Comparison of ENCODE assay signal across 12 cellular contexts in the genomic region with DNA sequence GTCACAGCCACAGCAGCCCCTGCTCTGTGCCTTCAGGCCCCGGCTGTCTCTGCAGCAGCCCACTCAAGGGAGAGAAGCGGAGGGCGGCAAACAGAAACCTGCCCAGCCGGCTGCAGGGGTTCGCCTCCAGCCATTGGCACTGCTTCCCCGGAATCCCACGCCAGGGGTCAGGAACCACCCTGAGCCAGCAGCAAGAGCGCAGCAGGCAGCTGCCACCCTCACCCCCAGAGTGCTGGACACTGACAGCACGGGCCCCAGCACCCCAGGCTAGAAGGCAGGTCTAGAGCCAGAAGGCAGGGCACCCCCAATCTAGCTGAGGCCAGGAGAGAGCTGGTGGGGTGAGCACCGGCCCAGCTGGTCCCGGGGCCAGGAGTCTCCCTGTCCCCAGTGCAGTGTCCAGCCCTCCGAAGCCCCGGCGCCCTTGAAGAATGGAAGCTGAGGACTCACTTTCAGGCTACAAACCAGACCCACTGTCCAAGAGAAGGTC. TPM values are rescaled to one million over a fixed set of nuclear protein-coding genes. Genes with fewer than 3 reads are reported as not detected.
DNase-seq lines count a peak whose midpoint lies in the region; ATAC-seq and TF ChIP-seq lines count a peak whose summit lies in the region.
"Had no signal": no experiment of that assay in that cellular context is flagged by ENCODE, and none has a peak within 500 bp of the region (broad histone marks: within the 10 kb centered on the region; RNA-seq: fewer than 3 reads in every experiment).

No MANE protein-coding gene starts in this region.

- H3K4me3 Mint-ChIP-seq in CD8-positive, alpha-beta memory T cell = peak overlapping the region in 4 of 7 donors; percentile 71 to 91 (median 80)
- peak overlapping the region; percentile 87 for H3K4me3 Mint-ChIP-seq in activated naive CD8-positive, alpha-beta T cell treated with anti-CD3 and anti-CD28 coated beads, Interleukin-2, amount 50 U/mL, for 24 hours

- H3K36me3 Mint-ChIP-seq in CD8-positive, alpha-beta memory T cell = peaks cover 0 to 14% (median 0%) of the 10 kb centered on the region in 3 donors
- H3K36me3 Mint-ChIP-seq in activated naive CD8-positive, alpha-beta T cell treated with anti-CD3 and anti-CD28 coated beads, Interleukin-2, amount 50 U/mL, for 24 hours (ENCODE audit: low read depth) = peaks cover 28% of the 10 kb centered on the region

- peak overlapping the region; percentile 85 to 98 (median 94) for H3K27ac Mint-ChIP-seq in CD8-positive, alpha-beta memory T cell
- H3K27ac Mint-ChIP-seq in activated naive CD8-positive, alpha-beta T cell treated with anti-CD3 and anti-CD28 coated beads, Interleukin-2, amount 50 U/mL, for 24 hours = peak overlapping the region; percentile 98

- DNase-seq in CD8-positive, alpha-beta memory T cell = no peak
- peak; percentile 23 for DNase-seq in activated naive CD8-positive, alpha-beta T cell treated with anti-CD3 and anti-CD28 coated beads, Interleukin-2, amount 50 U/mL, for 24 hours
- DNase-seq in osteoblast (ENCODE audit: insufficient read length, low spot score, missing footprints) = peak; percentile 54
- DNase-seq in dermis blood vessel endothelial cell = no peak
- no peak for DNase-seq in NCI-H526 (lab: John Stamatoyannopoulos, UW)
- no peak for DNase-seq in NCI-H1417 (lab: John Stamatoyannopoulos, UW)
- DNase-seq: erythroblast, MM.1S, NCI-H526 treated with DMSO at 0.1 percent for 48 hours had no signal

- H3K4me1 Mint-ChIP-seq in CD8-positive, alpha-beta memory T cell = peaks cover 38 to 63% (median 39%) of the 10 kb centered on the region in 3 donors
- peaks cover 79% of the 10 kb centered on the region for H3K4me1 Mint-ChIP-seq in activated naive CD8-positive, alpha-beta T cell treated with anti-CD3 and anti-CD28 coated beads, Interleukin-2, amount 50 U/mL, for 24 hours

- ATAC-seq in activated naive CD8-positive, alpha-beta T cell treated with anti-CD3 and anti-CD28 coated beads, Interleukin-2, amount 50 U/mL, for 24 hours = no peak
- ATAC-seq in HG02840 (IDR thresholded peaks at IDR 0.05; ENCODE audit: low FRiP score, unreplicated experiment) = no peak

- H3K4me1 ChIP-seq in CD8-positive, alpha-beta memory T cell (ENCODE audit: insufficient read depth, low read length) = peaks cover 59% of the 10 kb centered on the region
- H3K4me1 ChIP-seq in HUES64 (ENCODE audit: insufficient read depth, low read length) = peaks cover 18% of the 10 kb centered on the region; the same call in 1 of the 2 replicates
- H3K4me1 ChIP-seq in osteoblast (ENCODE audit: insufficient read depth, low read length) = peaks cover 11% of the 10 kb centered on the region

- H3K4me3 ChIP-seq in CD8-positive, alpha-beta memory T cell (ENCODE audit: low read length) = no peak overlapping the region
- no peak overlapping the region for H3K4me3 ChIP-seq in HUES64 (ENCODE audit: low read length)
- H3K4me3 ChIP-seq in osteoblast (ENCODE audit: insufficient read depth, low read length) = no peak overlapping the region
- H3K4me3 ChIP-seq: SK-N-MC had no signal

- peaks cover 12% of the 10 kb centered on the region for H3K79me2 ChIP-seq in osteoblast (ENCODE audit: insufficient read depth, low read length)

- H3K4me2 ChIP-seq in osteoblast (ENCODE audit: insufficient read depth, low read length) = no peak overlapping the region

- H3K27me3 Mint-ChIP-seq in CD8-positive, alpha-beta memory T cell = no peaks in the 10 kb centered on the region
- H3K27me3 Mint-ChIP-seq in activated naive CD8-positive, alpha-beta T cell treated with anti-CD3 and anti-CD28 coated beads, Interleukin-2, amount 50 U/mL, for 24 hours = no peaks in the 10 kb centered on the region

- no peaks in the 10 kb centered on the region for H3K9me3 ChIP-seq in CD8-positive, alpha-beta memory T cell (ENCODE audit: low read length)
- no peaks in the 10 kb centered on the region for H3K9me3 ChIP-seq in HUES64 (ENCODE audit: insufficient read depth, low read depth, low read length)
- no peaks in the 10 kb centered on the region for H3K9me3 ChIP-seq in osteoblast (ENCODE audit: low read depth, low read length)

- no peaks in the 10 kb centered on the region for H3K9me3 Mint-ChIP-seq in CD8-positive, alpha-beta memory T cell
- H3K9me3 Mint-ChIP-seq in activated naive CD8-positive, alpha-beta T cell treated with anti-CD3 and anti-CD28 coated beads, Interleukin-2, amount 50 U/mL, for 24 hours = no peaks in the 10 kb centered on the region

- POLR2A ChIA-PET in CD8-positive, alpha-beta memory T cell (lab: Charles Lee) = interaction anchor here (0.5 to 4.3 kb wide), 5 partner anchors 11 to 452 kb away, joined by 3 to 38 read pairs (median 6); partner anchors contain the start of genes RNF157 and UBALD2

- H3K9ac ChIP-seq in HUES64 (ENCODE audit: low read depth, low read length) = no peak overlapping the region

- no peak overlapping the region for H2AFZ ChIP-seq in osteoblast (ENCODE audit: low read length)

- no peaks in the 10 kb centered on the region for H3K27me3 ChIP-seq in CD8-positive, alpha-beta memory T cell (ENCODE audit: insufficient read depth, low read length, poor library complexity, severe bottlenecking)
- H3K27me3 ChIP-seq in HUES64 (ENCODE audit: insufficient read depth, low read length) (no peaks in the 10 kb centered on the region), osteoblast (ENCODE audit: insufficient read depth, low read length) (no peaks in the 10 kb centered on the region)

- H3K27ac ChIP-seq in CD8-positive, alpha-beta memory T cell (ENCODE audit: low read depth, low read length) = peak overlapping the region; percentile 67
- H3K27ac ChIP-seq in HUES64 (ENCODE audit: low read depth, low read length) (peak overlapping the region; percentile 8; the same call in 1 of the 2 replicates), osteoblast (ENCODE audit: low read depth, low read length) (no peak overlapping the region)

- WGBS in HUES64 = 90% methylated on average over 14 of the region's 14 CpGs

- no peak for TF ChIP-seq CTCF in osteoblast (IDR thresholded peaks at IDR 0.05; ENCODE audit: extremely low read depth, low read depth, low read length)

- CTCF ChIA-PET in CD8-positive, alpha-beta memory T cell (lab: Charles Lee) = interaction anchor here (2.7 to 7.1 kb wide), 3 partner anchors 10 to 151 kb away, joined by 8 to 46 read pairs (median 16); no protein-coding TSS in a partner anchor

- peaks cover 2% of the 10 kb centered on the region for H4K20me1 ChIP-seq in osteoblast (ENCODE audit: insufficient read depth, low read length)

- peaks cover 12% of the 10 kb centered on the region for H3K36me3 ChIP-seq in CD8-positive, alpha-beta memory T cell (ENCODE audit: insufficient read depth, low read length)
- H3K36me3 ChIP-seq in HUES64 (ENCODE audit: insufficient read depth, low read length) (no peaks in the 10 kb centered on the region), osteoblast (ENCODE audit: insufficient read depth, low read length) (peaks cover 10% of the 10 kb centered on the region)

RNA-seq across cellular contexts. Expression of gene UBALD2, which starts 8.3 kb away (rescaled TPM):
- 100 to 1,000 TPM; 125 to 133 TPM for total RNA-seq in CD8-positive, alpha-beta memory T cell
- polyA plus RNA-seq in CD8-positive, alpha-beta memory T cell = 8.7 TPM
- polyA plus RNA-seq in HUES64 (2013, experiment 1 of 2) = 15.2 TPM
- polyA plus RNA-seq in HUES64 (2013, experiment 2 of 2) = 22.7 TPM
- 3.8 and 5.1 TPM in 2 replicates for total RNA-seq in osteoblast
- total RNA-seq in dermis blood vessel endothelial cell = 3.2 and 10.4 TPM in 2 replicates

RNA-seq across cellular contexts. Expression of gene RNF157, which starts 33.2 kb away (rescaled TPM):
- total RNA-seq in CD8-positive, alpha-beta memory T cell = 10 to 100 TPM; 13.9 TPM
- polyA plus RNA-seq in CD8-positive, alpha-beta memory T cell = 10.7 TPM
- 5.7 TPM for polyA plus RNA-seq in HUES64 (2013, experiment 1 of 2)
- polyA plus RNA-seq in HUES64 (2013, experiment 2 of 2) = 11.3 TPM
- 0.29 and 0.36 TPM in 2 replicates for total RNA-seq in osteoblast
- total RNA-seq in dermis blood vessel endothelial cell = 0.34 and 0.74 TPM in 2 replicates

RNA-seq across cellular contexts. Expression of gene QRICH2, which starts 34.6 kb away (rescaled TPM):
- total RNA-seq in CD8-positive, alpha-beta memory T cell = 1 to 10 TPM; 2.4 to 2.5 TPM
- polyA plus RNA-seq in CD8-positive, alpha-beta memory T cell = 0.22 TPM
- 1.9 TPM for polyA plus RNA-seq in HUES64 (2013, experiment 1 of 2)
- 1.3 TPM for polyA plus RNA-seq in HUES64 (2013, experiment 2 of 2)
- total RNA-seq in osteoblast (2.9 and 3.6 TPM in 2 replicates), dermis blood vessel endothelial cell (8.5 and 13.8 TPM in 2 replicates)

Comparison
In these comparisons a context has a peak if more than half of its experiments do, and no peak if none do; other contexts are left out.
1. DNase-seq: peak in activated naive CD8-positive, alpha-beta T cell treated with anti-CD3 and anti-CD28 coated beads, Interleukin-2, amount 50 U/mL, for 24 hours (single experiment) and osteoblast (single experiment); none in CD8-positive, alpha-beta memory T cell (0 of 5), dermis blood vessel endothelial cell (single experiment), NCI-H526 (0 of 2) and NCI-H1417 (0 of 3).
2. RNA of gene UBALD2, which starts 8.3 kb away (total RNA-seq): 125 to 133 TPM in CD8-positive, alpha-beta memory T cell; 3.8 to 5.1 TPM in osteoblast and 3.2 to 10.4 TPM in dermis blood vessel endothelial cell; every median in the first group is over 10 times any median in the second.